Comparison of ENCODE assay signal across 8 cellular contexts in genomic region chr16:57185446-57185944, GRCh38. TPM values are rescaled to one million over a fixed set of nuclear protein-coding genes. Genes with fewer than 3 reads are reported as not detected.
DNase-seq lines count a peak whose midpoint lies in the region; ATAC-seq, FAIRE-seq and TF ChIP-seq lines count a peak whose summit lies in the region.

No MANE protein-coding gene starts in this region.

- POLR2A ChIA-PET in HepG2 (lab: Yijun Ruan, JAX), result interaction anchor here (0.6 to 3.4 kb wide), 24 partner anchors 8 to 944 kb away, joined by 3 to 33 read pairs (median 4); partner anchors contain the start of genes ARL2BP, CFAP20, CIAPIN1 and COQ9

- H3K27me3 ChIP-seq in HepG2 (ENCODE audit: control insufficient read depth in 1 of 2, insufficient read depth in 2 of 2, low read length in 2 of 2), result no peaks in the 10 kb centered on the region; a peak in 2 of 5 replicates

- peak overlapping the region; percentile 89 for H3K4me2 ChIP-seq in HepG2 (ENCODE audit: low read depth, low read length)

- ATAC-seq in GM18508 (IDR thresholded peaks at IDR 0.05; ENCODE audit: insufficient read depth, unreplicated experiment) (peak; percentile 22), HG02943 (IDR thresholded peaks at IDR 0.05; ENCODE audit: low read depth, unreplicated experiment) (peak; percentile 39), HepG2 (peak; percentile 40)
- peak; percentile 49 for ATAC-seq in stimulated activated naive CD8-positive, alpha-beta T cell treated with anti-CD3 and anti-CD28 coated beads, Interleukin-15, amount 100 ng/mL, for 72 hours

- H3K36me3 ChIP-seq in HepG2 (replicated peaks in 1 of 2; ENCODE audit: control insufficient read depth in 1 of 2, insufficient read depth in 2 of 2, low read length in 2 of 2), result peaks cover 2 to 8% of the 10 kb centered on the region in 2 experiments; a peak in 4 of 5 replicates

- intact Hi-C loops in dendritic cell treated with granulocyte-macrophage colony-stimulating factor and Interleukin-4, amounts not matched to agents 40 ng/mL and 50 ng/mL, for 4 days (cut with micrococcal nuclease), result no loop called here
- intact Hi-C loops in HepG2 (cut with micrococcal nuclease; ENCODE audit: unreplicated experiment), result loop anchor here (5.0 kb wide), 2 partner anchors 97 to 112 kb away; partner anchors contain the start of gene PLLP

- CTCF ChIA-PET in HepG2 (lab: Yijun Ruan, JAX; ENCODE audit: low intra/inter-chr PET ratio, low total read pairs), result no interaction called here

- H3K9me3 ChIP-seq in HepG2 (ENCODE audit: low read length), result no peaks in the 10 kb centered on the region

- peaks cover 45% of the 10 kb centered on the region for H3K4me1 Mint-ChIP-seq in dendritic cell treated with granulocyte-macrophage colony-stimulating factor and Interleukin-4, amounts not matched to agents 40 ng/mL and 50 ng/mL, for 4 days (ENCODE audit: low read depth)
- H3K4me1 Mint-ChIP-seq in stimulated activated naive CD8-positive, alpha-beta T cell treated with anti-CD3 and anti-CD28 coated beads, Interleukin-15, amount 100 ng/mL, for 72 hours, result peaks cover 45% of the 10 kb centered on the region

- DNase-seq in C1 segment of cervical spinal cord (lab: John Stamatoyannopoulos, UW) (peak in 10 of 14 donors; percentile 40 to 81 (median 62)), RPMI7951 (ENCODE audit: low read depth) (peak; percentile 77), HepG2 (ENCODE audit: low spot score) (no peak), KG1 (lab: John Stamatoyannopoulos, UW) (no peak)
- DNase-seq in stimulated activated naive CD8-positive, alpha-beta T cell treated with anti-CD3 and anti-CD28 coated beads, Interleukin-15, amount 100 ng/mL, for 72 hours, result no peak

- TF ChIP-seq RAD21 in HepG2 (CRISPR knock-in tag; IDR thresholded peaks at IDR 0.05), result no peak

- H3K27ac Mint-ChIP-seq in dendritic cell treated with granulocyte-macrophage colony-stimulating factor and Interleukin-4, amounts not matched to agents 40 ng/mL and 50 ng/mL, for 4 days, result peak overlapping the region; percentile 93
- H3K27ac Mint-ChIP-seq in stimulated activated naive CD8-positive, alpha-beta T cell treated with anti-CD3 and anti-CD28 coated beads, Interleukin-15, amount 100 ng/mL, for 72 hours, result peak overlapping the region; percentile 99

- peak overlapping the region; percentile 93 for H3K4me3 Mint-ChIP-seq in dendritic cell treated with granulocyte-macrophage colony-stimulating factor and Interleukin-4, amounts not matched to agents 40 ng/mL and 50 ng/mL, for 4 days
- peak overlapping the region; percentile 98 for H3K4me3 Mint-ChIP-seq in stimulated activated naive CD8-positive, alpha-beta T cell treated with anti-CD3 and anti-CD28 coated beads, Interleukin-15, amount 100 ng/mL, for 72 hours

- H3K9ac ChIP-seq in HepG2 (ENCODE audit: insufficient read depth, low read depth, low read length), result peak overlapping the region; percentile 91

- TF ChIP-seq EP300 in HepG2 (IDR thresholded peaks at IDR 0.05; ENCODE audit: low read depth in 2 of 2, low read length in 2 of 2), result no peak
- 0 out of 2 replicates have a peak, but pooled peaks have one; percentile 18 for TF ChIP-seq EP300 in HepG2 (CRISPR knock-in tag; IDR thresholded peaks at IDR 0.05; ENCODE audit: borderline replicate concordance)

- peak overlapping the region; percentile 88 to 93 (median 92) for H3K4me3 ChIP-seq in HepG2 (replicated peaks in 1 of 3; ENCODE audit: insufficient read depth in 1 of 3, low read depth in 2 of 3, low read length in 3 of 3)

- no peaks in the 10 kb centered on the region for H3K27me3 Mint-ChIP-seq in dendritic cell treated with granulocyte-macrophage colony-stimulating factor and Interleukin-4, amounts not matched to agents 40 ng/mL and 50 ng/mL, for 4 days
- H3K27me3 Mint-ChIP-seq in stimulated activated naive CD8-positive, alpha-beta T cell treated with anti-CD3 and anti-CD28 coated beads, Interleukin-15, amount 100 ng/mL, for 72 hours, result no peaks in the 10 kb centered on the region

- peaks cover 2% of the 10 kb centered on the region for H4K20me1 ChIP-seq in HepG2 (ENCODE audit: insufficient read depth, low read length)

- no peak for FAIRE-seq in HepG2 (lab: Jason Lieb, UNC)

- peaks cover 44% of the 10 kb centered on the region for H3K4me1 ChIP-seq in HepG2 (ENCODE audit: insufficient read depth, low read length)

- peaks cover 38% of the 10 kb centered on the region for H3K36me3 Mint-ChIP-seq in dendritic cell treated with granulocyte-macrophage colony-stimulating factor and Interleukin-4, amounts not matched to agents 40 ng/mL and 50 ng/mL, for 4 days (ENCODE audit: low read depth)

- TF ChIP-seq CTCF in HepG2 (CRISPR knock-in tag; IDR thresholded peaks at IDR 0.05), result 0 out of 2 replicates have a peak, but pooled peaks have one; percentile 2

- H2AFZ ChIP-seq in HepG2 (ENCODE audit: low read length), result no peak overlapping the region

- no peaks in the 10 kb centered on the region for H3K9me3 Mint-ChIP-seq in dendritic cell treated with granulocyte-macrophage colony-stimulating factor and Interleukin-4, amounts not matched to agents 40 ng/mL and 50 ng/mL, for 4 days
- H3K9me3 Mint-ChIP-seq in stimulated activated naive CD8-positive, alpha-beta T cell treated with anti-CD3 and anti-CD28 coated beads, Interleukin-15, amount 100 ng/mL, for 72 hours, result no peaks in the 10 kb centered on the region

- BruUV-seq in HepG2 (replicated peaks; lab: Mats Ljungman, UMichigan), result TSS peak; percentile 83

- peak overlapping the region; percentile 76 for H3K27ac ChIP-seq in HepG2 (ENCODE audit: extremely low read length, insufficient read depth, low read length)

- no peak; a peak in 1 of 4 replicates for TF ChIP-seq POLR2A in HepG2 (IDR thresholded peaks at IDR 0.05; ENCODE audit: insufficient read depth in 1 of 2, low read depth in 2 of 2, low read length in 2 of 2)

- in situ Hi-C loops in HepG2 (cut with HindIII; ENCODE audit: extremely low pct_ligation_motif_present, low pct_unique_long_range_greater_than_20kb), result loop anchor here (5.0 kb wide), 1 partner anchor 97 kb away; the partner anchor contains the start of gene PLLP

- H3K79me2 ChIP-seq in HepG2 (ENCODE audit: insufficient read depth, low read length), result peaks cover 74% of the 10 kb centered on the region

- under 1% methylated on average over 24 of the region's 37 CpGs for WGBS in HepG2 (ENCODE audit: low lambda C conversion rate)

RNA-seq across cellular contexts. Expression of gene PSME3IP1, which starts 0.3 kb away (rescaled TPM):
- 88.5 and 119 TPM in 2 replicates for total RNA-seq in RPMI7951 (2014; rRNA removed; shearing (Covaris generic))
- 99.8 and 104 TPM in 2 replicates for total RNA-seq in HepG2 (2016; rRNA removed; fragmentation: Illumina TruSeq; extraction: Trizol)
- 81.0 and 93.2 TPM in 2 replicates for total RNA-seq in HepG2 (2016; cell fraction: cytosol; rRNA removed; fragmentation: Illumina TruSeq; extraction: Trizol; ENCODE audit: low read depth)
- 98.8 and 104 TPM in 2 replicates for total RNA-seq in HepG2 (2016; cell fraction: insoluble cytoplasmic fraction; rRNA removed; fragmentation: Illumina TruSeq; extraction: Trizol)
- total RNA-seq in HepG2 (2016; cell fraction: membrane; rRNA removed; fragmentation: Illumina TruSeq; extraction: Trizol), result 49.2 and 54.2 TPM in 2 replicates
- 61.4 and 77.1 TPM in 2 replicates for total RNA-seq in HepG2 (2016; cell fraction: nucleus; rRNA removed; fragmentation: Illumina TruSeq; extraction: Trizol)
- 90.8 and 99.8 TPM in 2 replicates for polyA plus RNA-seq in HepG2 (2011; rRNA removed)
- 45.8 and 51.2 TPM in 2 replicates for polyA plus RNA-seq in HepG2 (2011; cell fraction: cytosol; rRNA removed)
- 207 and 252 TPM in 2 replicates for polyA plus RNA-seq in HepG2 (2011; cell fraction: nucleus; rRNA removed)
- 46.9 and 63.7 TPM in 2 replicates for polyA plus RNA-seq in HepG2 (2012)
- 14.9 and 16.8 TPM in 2 replicates for polyA plus RNA-seq in HepG2 (2016; cell fraction: cytosol; fragmentation: Illumina TruSeq; extraction: Trizol; ENCODE audit: low read depth)
- 128 and 134 TPM in 2 replicates for polyA plus RNA-seq in HepG2 (2016; cell fraction: insoluble cytoplasmic fraction; fragmentation: Illumina TruSeq; extraction: Trizol; ENCODE audit: low read depth)
- polyA plus RNA-seq in HepG2 (2016; cell fraction: membrane; fragmentation: Illumina TruSeq; extraction: Trizol; ENCODE audit: low read depth), result 28.8 and 29.0 TPM in 2 replicates
- 203 and 213 TPM in 2 replicates for polyA plus RNA-seq in HepG2 (2016; cell fraction: nucleus; fragmentation: Illumina TruSeq; extraction: Trizol; ENCODE audit: insufficient read depth, low read depth)
- polyA minus RNA-seq in HepG2 (2011; rRNA and poly(A)+ RNA removed; ENCODE audit: low replicate concordance), result 61.9 and 154 TPM in 2 replicates
- polyA minus RNA-seq in HepG2 (2011; cell fraction: cytosol; rRNA and poly(A)+ RNA removed), result 17.3 and 23.9 TPM in 2 replicates
- polyA minus RNA-seq in HepG2 (2011; cell fraction: nucleus; rRNA and poly(A)+ RNA removed), result 71.4 and 71.5 TPM in 2 replicates

RNA-seq across cellular contexts. Expression of gene RSPRY1, which starts 0.6 kb away (rescaled TPM):
- total RNA-seq in RPMI7951 (2014; rRNA removed; shearing (Covaris generic)), result 41.5 and 42.0 TPM in 2 replicates
- 51.7 and 53.4 TPM in 2 replicates for total RNA-seq in HepG2 (2016; rRNA removed; fragmentation: Illumina TruSeq; extraction: Trizol)
- total RNA-seq in HepG2 (2016; cell fraction: cytosol; rRNA removed; fragmentation: Illumina TruSeq; extraction: Trizol; ENCODE audit: low read depth), result 19.0 and 20.1 TPM in 2 replicates
- total RNA-seq in HepG2 (2016; cell fraction: insoluble cytoplasmic fraction; rRNA removed; fragmentation: Illumina TruSeq; extraction: Trizol), result 53.8 and 54.3 TPM in 2 replicates
- total RNA-seq in HepG2 (2016; cell fraction: membrane; rRNA removed; fragmentation: Illumina TruSeq; extraction: Trizol), result 36.2 and 36.7 TPM in 2 replicates
- total RNA-seq in HepG2 (2016; cell fraction: nucleus; rRNA removed; fragmentation: Illumina TruSeq; extraction: Trizol), result 57.5 and 60.4 TPM in 2 replicates
- polyA plus RNA-seq in HepG2 (2011; rRNA removed), result 47.9 and 61.0 TPM in 2 replicates
- 26.9 and 41.0 TPM in 2 replicates for polyA plus RNA-seq in HepG2 (2011; cell fraction: cytosol; rRNA removed)
- polyA plus RNA-seq in HepG2 (2011; cell fraction: nucleus; rRNA removed), result 39.4 and 42.0 TPM in 2 replicates
- 27.1 and 34.3 TPM in 2 replicates for polyA plus RNA-seq in HepG2 (2012)
- 3.4 and 3.7 TPM in 2 replicates for polyA plus RNA-seq in HepG2 (2016; cell fraction: cytosol; fragmentation: Illumina TruSeq; extraction: Trizol; ENCODE audit: low read depth)
- polyA plus RNA-seq in HepG2 (2016; cell fraction: insoluble cytoplasmic fraction; fragmentation: Illumina TruSeq; extraction: Trizol; ENCODE audit: low read depth), result 43.2 and 52.1 TPM in 2 replicates
- 13.3 and 17.1 TPM in 2 replicates for polyA plus RNA-seq in HepG2 (2016; cell fraction: membrane; fragmentation: Illumina TruSeq; extraction: Trizol; ENCODE audit: low read depth)
- polyA plus RNA-seq in HepG2 (2016; cell fraction: nucleus; fragmentation: Illumina TruSeq; extraction: Trizol; ENCODE audit: insufficient read depth, low read depth), result 51.5 and 57.9 TPM in 2 replicates
- polyA minus RNA-seq in HepG2 (2011; rRNA and poly(A)+ RNA removed; ENCODE audit: low replicate concordance), result 45.2 and 96.4 TPM in 2 replicates
- 68.9 and 72.7 TPM in 2 replicates for polyA minus RNA-seq in HepG2 (2011; cell fraction: cytosol; rRNA and poly(A)+ RNA removed)
- polyA minus RNA-seq in HepG2 (2011; cell fraction: nucleus; rRNA and poly(A)+ RNA removed), result 128 and 149 TPM in 2 replicates

RNA-seq across cellular contexts. Expression of gene ARL2BP, which starts 59.6 kb away (rescaled TPM):
- 120 and 134 TPM in 2 replicates for total RNA-seq in RPMI7951 (2014; rRNA removed; shearing (Covaris generic))
- 67.6 and 97.1 TPM in 2 replicates for total RNA-seq in HepG2 (2016; rRNA removed; fragmentation: Illumina TruSeq; extraction: Trizol)
- total RNA-seq in HepG2 (2016; cell fraction: cytosol; rRNA removed; fragmentation: Illumina TruSeq; extraction: Trizol; ENCODE audit: low read depth), result 43.5 and 44.1 TPM in 2 replicates
- total RNA-seq in HepG2 (2016; cell fraction: insoluble cytoplasmic fraction; rRNA removed; fragmentation: Illumina TruSeq; extraction: Trizol), result 66.0 and 92.7 TPM in 2 replicates
- total RNA-seq in HepG2 (2016; cell fraction: membrane; rRNA removed; fragmentation: Illumina TruSeq; extraction: Trizol), result 109 and 111 TPM in 2 replicates
- 24.1 and 29.7 TPM in 2 replicates for total RNA-seq in HepG2 (2016; cell fraction: nucleus; rRNA removed; fragmentation: Illumina TruSeq; extraction: Trizol)
- polyA plus RNA-seq in HepG2 (2011; rRNA removed), result 50.8 and 64.3 TPM in 2 replicates
- 39.2 and 54.5 TPM in 2 replicates for polyA plus RNA-seq in HepG2 (2011; cell fraction: cytosol; rRNA removed)
- polyA plus RNA-seq in HepG2 (2011; cell fraction: nucleus; rRNA removed), result 13.9 and 16.0 TPM in 2 replicates
- 30.2 and 34.8 TPM in 2 replicates for polyA plus RNA-seq in HepG2 (2012)
- polyA plus RNA-seq in HepG2 (2016; cell fraction: cytosol; fragmentation: Illumina TruSeq; extraction: Trizol; ENCODE audit: low read depth), result 58.2 and 66.9 TPM in 2 replicates
- polyA plus RNA-seq in HepG2 (2016; cell fraction: insoluble cytoplasmic fraction; fragmentation: Illumina TruSeq; extraction: Trizol; ENCODE audit: low read depth), result 110 and 111 TPM in 2 replicates
- polyA plus RNA-seq in HepG2 (2016; cell fraction: membrane; fragmentation: Illumina TruSeq; extraction: Trizol; ENCODE audit: low read depth), result 110 and 116 TPM in 2 replicates
- polyA plus RNA-seq in HepG2 (2016; cell fraction: nucleus; fragmentation: Illumina TruSeq; extraction: Trizol; ENCODE audit: insufficient read depth, low read depth), result 41.6 and 42.0 TPM in 2 replicates
- polyA minus RNA-seq in HepG2 (2011; rRNA and poly(A)+ RNA removed; ENCODE audit: low replicate concordance), result 31.4 and 38.5 TPM in 2 replicates
- polyA minus RNA-seq in HepG2 (2011; cell fraction: cytosol; rRNA and poly(A)+ RNA removed), result 29.3 and 33.2 TPM in 2 replicates
- 14.2 and 21.6 TPM in 2 replicates for polyA minus RNA-seq in HepG2 (2011; cell fraction: nucleus; rRNA and poly(A)+ RNA removed)

Comparison
In these comparisons a context has a peak if more than half of its experiments do, and no peak if none do; other contexts are left out.
1. DNase-seq: peak in C1 segment of cervical spinal cord (10 of 14) and RPMI7951 (single experiment); none in HepG2 (single experiment), stimulated activated naive CD8-positive, alpha-beta T cell treated with anti-CD3 and anti-CD28 coated beads, Interleukin-15, amount 100 ng/mL, for 72 hours (0 of 2) and KG1 (single experiment).
2. Peak in every context shown above with its lines, with median percentiles within 50 percentile points of each other: ATAC-seq.